Comparison of ENCODE assay signal across 8 cellular contexts in genomic region chr7:66996444-66997191, GRCh38. TPM values are rescaled to one million over a fixed set of nuclear protein-coding genes. Genes with fewer than 3 reads are reported as not detected.
DNase-seq lines count a peak whose midpoint lies in the region; ATAC-seq, FAIRE-seq and TF ChIP-seq lines count a peak whose summit lies in the region.
"Not testable (repeated sequence)": the region's sequence is repeated elsewhere in the genome, so short reads cannot be mapped to it uniquely, and the experiment has no call there.

A gene with protein sequence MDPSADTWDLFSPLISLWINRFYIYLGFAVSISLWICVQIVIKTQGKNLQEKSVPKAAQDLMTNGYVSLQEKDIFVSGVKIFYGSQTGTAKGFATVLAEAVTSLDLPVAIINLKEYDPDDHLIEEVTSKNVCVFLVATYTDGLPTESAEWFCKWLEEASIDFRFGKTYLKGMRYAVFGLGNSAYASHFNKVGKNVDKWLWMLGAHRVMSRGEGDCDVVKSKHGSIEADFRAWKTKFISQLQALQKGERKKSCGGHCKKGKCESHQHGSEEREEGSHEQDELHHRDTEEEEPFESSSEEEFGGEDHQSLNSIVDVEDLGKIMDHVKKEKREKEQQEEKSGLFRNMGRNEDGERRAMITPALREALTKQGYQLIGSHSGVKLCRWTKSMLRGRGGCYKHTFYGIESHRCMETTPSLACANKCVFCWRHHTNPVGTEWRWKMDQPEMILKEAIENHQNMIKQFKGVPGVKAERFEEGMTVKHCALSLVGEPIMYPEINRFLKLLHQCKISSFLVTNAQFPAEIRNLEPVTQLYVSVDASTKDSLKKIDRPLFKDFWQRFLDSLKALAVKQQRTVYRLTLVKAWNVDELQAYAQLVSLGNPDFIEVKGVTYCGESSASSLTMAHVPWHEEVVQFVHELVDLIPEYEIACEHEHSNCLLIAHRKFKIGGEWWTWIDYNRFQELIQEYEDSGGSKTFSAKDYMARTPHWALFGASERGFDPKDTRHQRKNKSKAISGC (plus strand): TSS chr7:66996833. CDS start chr7:66996979, 146 bp downstream.

- H3K27ac ChIP-seq in KOPT-K1 (ENCODE audit: low read depth, low read length, poor library complexity, severe bottlenecking) = peak within 1 kb of the TSS; percentile 68
- H3K27ac ChIP-seq in esophagus muscularis mucosa (replicated peaks in 1 of 4) = peak within 1 kb of the TSS; percentile 98 to 100 (median 99)
- peak within 1 kb of the TSS; percentile 67 for H3K27ac ChIP-seq in muscle layer of duodenum (ENCODE audit: low read length)

- H3K9me3 ChIP-seq in KOPT-K1 (ENCODE audit: insufficient read depth, low read length, poor library complexity, severe bottlenecking); esophagus muscularis mucosa; muscle layer of duodenum (ENCODE audit: control insufficient read depth in 1 of 2, low read length in 2 of 2): not testable (repeated sequence)

- DNase-seq in DMS53 treated with DMSO at 0.1 percent for 48 hours (lab: John Stamatoyannopoulos, UW; ENCODE audit: unreplicated experiment) (peak; percentile 98), RCC 7860 (ENCODE audit: low spot score) (peak; percentile 99), esophagus muscularis mucosa (ENCODE audit: extremely low spot score) (peak; percentile 99)
- peak; percentile 98 for DNase-seq in activated T-cell treated with anti-CD3 and anti-CD28 coated beads, Interleukin-2, amount 50 U/mL, for 72 hours
- DNase-seq in stimulated activated CD8-positive, alpha-beta memory T cell treated with anti-CD3 and anti-CD28 coated beads, Interleukin-7, amount 100 ng/mL, for 4 hours (ENCODE audit: low read depth in 2 of 2) = peak; percentile 95 to 97

- TF ChIP-seq EP300 in esophagus muscularis mucosa (IDR thresholded peaks at IDR 0.05) = not testable (repeated sequence)

- H3K4me3 ChIP-seq in esophagus muscularis mucosa (peak within 1 kb of the TSS; percentile 84 to 95 (median 86)), muscle layer of duodenum (ENCODE audit: low read depth in 1 of 2, low read length in 2 of 2) (peak within 1 kb of the TSS; percentile 79 to 88)

- H3K4me1 ChIP-seq in esophagus muscularis mucosa = peaks cover 30 to 41% (median 36%) of the 10 kb centered on the region in 4 donors
- H3K4me1 ChIP-seq in muscle layer of duodenum (ENCODE audit: control insufficient read depth in 1 of 2, insufficient read depth in 2 of 2, low read length in 2 of 2) = peaks cover 0 to 16% of the 10 kb centered on the region in 2 donors

- peaks cover 8 to 18% of the 10 kb centered on the region in 2 donors for H3K36me3 Mint-ChIP-seq in activated T-cell treated with anti-CD3 and anti-CD28 coated beads, Interleukin-2, amount 50 U/mL, for 72 hours (ENCODE audit: insufficient read depth in 2 of 2)

- peak within 1 kb of the TSS; percentile 95 for H3K27ac Mint-ChIP-seq in activated T-cell treated with anti-CD3 and anti-CD28 coated beads, Interleukin-2, amount 50 U/mL, for 72 hours

- H3K9me3 Mint-ChIP-seq in activated T-cell treated with anti-CD3 and anti-CD28 coated beads, Interleukin-2, amount 50 U/mL, for 72 hours = not testable (repeated sequence)

- under 1% methylated on average over 18 of the region's 44 CpGs for WGBS in esophagus muscularis mucosa

- TF ChIP-seq CTCF in esophagus muscularis mucosa (IDR thresholded peaks at IDR 0.05) = not testable (repeated sequence)

- not testable (repeated sequence) for H3K27me3 Mint-ChIP-seq in activated T-cell treated with anti-CD3 and anti-CD28 coated beads, Interleukin-2, amount 50 U/mL, for 72 hours (ENCODE audit: low read depth)

- intact Hi-C loops in esophagus muscularis mucosa (cut with DNase I) = not testable (repeated sequence)

- H3K4me1 Mint-ChIP-seq in activated T-cell treated with anti-CD3 and anti-CD28 coated beads, Interleukin-2, amount 50 U/mL, for 72 hours (ENCODE audit: low read depth) = peaks cover 42% of the 10 kb centered on the region

- FAIRE-seq in RCC 7860 (lab: Jason Lieb, UNC) = peak; percentile 98

- TF ChIP-seq POLR2A in esophagus muscularis mucosa (IDR thresholded peaks at IDR 0.05; ENCODE audit: low read depth) = peak; percentile 72

- ATAC-seq in GM21786 (IDR thresholded peaks at IDR 0.05; ENCODE audit: unreplicated experiment) = peak; percentile 89
- peak; percentile 90 for ATAC-seq in activated T-cell treated with anti-CD3 and anti-CD28 coated beads, Interleukin-2, amount 50 U/mL, for 72 hours (replicated peaks in 1 of 2)

- H3K36me3 ChIP-seq in KOPT-K1 (ENCODE audit: insufficient read depth, low read length) = peaks cover 34% of the 10 kb centered on the region
- peaks cover 18 to 45% (median 36%) of the 10 kb centered on the region in 4 donors for H3K36me3 ChIP-seq in esophagus muscularis mucosa
- peaks cover 5 to 14% of the 10 kb centered on the region in 2 donors for H3K36me3 ChIP-seq in muscle layer of duodenum (ENCODE audit: control insufficient read depth in 1 of 2, insufficient read depth in 2 of 2, low read length in 2 of 2)

- H3K4me3 Mint-ChIP-seq in activated T-cell treated with anti-CD3 and anti-CD28 coated beads, Interleukin-2, amount 50 U/mL, for 72 hours = peak within 1 kb of the TSS; percentile 88 to 98

- H3K27me3 ChIP-seq in esophagus muscularis mucosa; muscle layer of duodenum (ENCODE audit: low read depth, low read length): not testable (repeated sequence)

RNA-seq across cellular contexts. Expression of the gene that starts here (rescaled TPM):
- 10 to 100 TPM; 17.1 to 21.8 TPM for total RNA-seq in activated T-cell treated with anti-CD3 and anti-CD28 coated beads, Interleukin-2, amount 50 U/mL, for 72 hours
- total RNA-seq in esophagus muscularis mucosa = 10 to 100 TPM; 10.7 to 14.2 (median 13.0) TPM

Comparison
In these comparisons a context has a peak if more than half of its experiments do, and no peak if none do; other contexts are left out.
1. Peak in every context shown above with its lines: DNase-seq, ATAC-seq, H3K4me3 ChIP-seq and H3K27ac ChIP-seq.